In genomic region chr7:44062903-44063295, GRCh38 we compare ENCODE assay signal across 2 cellular contexts.
TF ChIP-seq lines count a peak whose summit lies in the region.

No MANE protein-coding gene starts in this region.

TF ChIP-seq in IMR-90, 13 proteins besides CTCF, POLR2A, EP300 and RAD21 (continued from another document):
- no peak for TF ChIP-seq RCOR1 (IDR thresholded peaks at IDR 0.05; ENCODE audit: insufficient replicate concordance, low read length)
- no peak for TF ChIP-seq BHLHE40 (IDR thresholded peaks at IDR 0.05; ENCODE audit: low read depth, low read length)
- TF ChIP-seq MAFK (IDR thresholded peaks at IDR 0.05; ENCODE audit: low read depth, low read length): no peak
- TF ChIP-seq MXI1 (IDR thresholded peaks at IDR 0.05; ENCODE audit: borderline replicate concordance, low read depth, low read length): no peak
- no peak for TF ChIP-seq CEBPB (IDR thresholded peaks at IDR 0.05; ENCODE audit: low read depth, low read length)
- no peak for TF ChIP-seq MAZ (IDR thresholded peaks at IDR 0.05; ENCODE audit: borderline replicate concordance, low read depth, low read length)
- no peak for TF ChIP-seq SMC3 (IDR thresholded peaks at IDR 0.05; ENCODE audit: low read depth, low read length)
- TF ChIP-seq USF2 (IDR thresholded peaks at IDR 0.05; ENCODE audit: low read depth, low read length): no peak
- TF ChIP-seq CHD1 (IDR thresholded peaks at IDR 0.05; ENCODE audit: low read depth, low read length): no peak
- TF ChIP-seq NFE2L2 (IDR thresholded peaks at IDR 0.05; ENCODE audit: low read depth, low read length): no peak
- TF ChIP-seq RFX5 (IDR thresholded peaks at IDR 0.05; ENCODE audit: low read depth, low read length): no peak
- TF ChIP-seq, protein P1, sequence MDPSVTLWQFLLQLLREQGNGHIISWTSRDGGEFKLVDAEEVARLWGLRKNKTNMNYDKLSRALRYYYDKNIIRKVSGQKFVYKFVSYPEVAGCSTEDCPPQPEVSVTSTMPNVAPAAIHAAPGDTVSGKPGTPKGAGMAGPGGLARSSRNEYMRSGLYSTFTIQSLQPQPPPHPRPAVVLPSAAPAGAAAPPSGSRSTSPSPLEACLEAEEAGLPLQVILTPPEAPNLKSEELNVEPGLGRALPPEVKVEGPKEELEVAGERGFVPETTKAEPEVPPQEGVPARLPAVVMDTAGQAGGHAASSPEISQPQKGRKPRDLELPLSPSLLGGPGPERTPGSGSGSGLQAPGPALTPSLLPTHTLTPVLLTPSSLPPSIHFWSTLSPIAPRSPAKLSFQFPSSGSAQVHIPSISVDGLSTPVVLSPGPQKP (IDR thresholded peaks at IDR 0.05; ENCODE audit: borderline replicate concordance, low read depth, low read length): no peak
TF ChIP-seq in IMR-90: peak in this region for 0.

TF ChIP-seq in liver, 16 proteins besides CTCF, POLR2A, EP300 and RAD21 (continued from another document):
- no peak for TF ChIP-seq MAX (IDR thresholded peaks at IDR 0.05)
- TF ChIP-seq RXRA (IDR thresholded peaks at IDR 0.05): peak; percentile 76 to 83
- no peak for TF ChIP-seq HNF4G (IDR thresholded peaks at IDR 0.05)
- peak; percentile 46 for TF ChIP-seq FOXA1 (IDR thresholded peaks at IDR 0.05)
- peak; percentile 63 to 76 for TF ChIP-seq HNF4A (conservative IDR thresholded peaks at IDR 0.05)
- no peak for TF ChIP-seq EGR1 (IDR thresholded peaks at IDR 0.05; ENCODE audit: low read depth in 2 of 2)
- peak; percentile 35 for TF ChIP-seq SP1 (IDR thresholded peaks at IDR 0.05)
- TF ChIP-seq GABPA (IDR thresholded peaks at IDR 0.05 in 1 of 2, conservative IDR thresholded peaks at IDR 0.05 in 1 of 2): no peak
- TF ChIP-seq REST (IDR thresholded peaks at IDR 0.05): no peak
- no peak for TF ChIP-seq JUND (IDR thresholded peaks at IDR 0.05)
- TF ChIP-seq FOXA2 (IDR thresholded peaks at IDR 0.05): peak; percentile 90
- TF ChIP-seq, protein P2, sequence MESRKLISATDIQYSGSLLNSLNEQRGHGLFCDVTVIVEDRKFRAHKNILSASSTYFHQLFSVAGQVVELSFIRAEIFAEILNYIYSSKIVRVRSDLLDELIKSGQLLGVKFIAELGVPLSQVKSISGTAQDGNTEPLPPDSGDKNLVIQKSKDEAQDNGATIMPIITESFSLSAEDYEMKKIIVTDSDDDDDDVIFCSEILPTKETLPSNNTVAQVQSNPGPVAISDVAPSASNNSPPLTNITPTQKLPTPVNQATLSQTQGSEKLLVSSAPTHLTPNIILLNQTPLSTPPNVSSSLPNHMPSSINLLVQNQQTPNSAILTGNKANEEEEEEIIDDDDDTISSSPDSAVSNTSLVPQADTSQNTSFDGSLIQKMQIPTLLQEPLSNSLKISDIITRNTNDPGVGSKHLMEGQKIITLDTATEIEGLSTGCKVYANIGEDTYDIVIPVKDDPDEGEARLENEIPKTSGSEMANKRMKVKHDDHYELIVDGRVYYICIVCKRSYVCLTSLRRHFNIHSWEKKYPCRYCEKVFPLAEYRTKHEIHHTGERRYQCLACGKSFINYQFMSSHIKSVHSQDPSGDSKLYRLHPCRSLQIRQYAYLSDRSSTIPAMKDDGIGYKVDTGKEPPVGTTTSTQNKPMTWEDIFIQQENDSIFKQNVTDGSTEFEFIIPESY (IDR thresholded peaks at IDR 0.05): no peak
- no peak for TF ChIP-seq ATF3 (IDR thresholded peaks at IDR 0.05)
